ENCODE assay signal across 1 cellular context in genomic region chr22:45163074-45163416, GRCh38.
TF ChIP-seq lines count a peak whose summit lies in the region.

No MANE protein-coding gene starts in this region.

TF ChIP-seq in HepG2, 621 proteins besides CTCF, POLR2A, EP300 and RAD21 (continued from another document):
- TF ChIP-seq IKZF5 (CRISPR knock-in tag; IDR thresholded peaks at IDR 0.05) (no peak), ZNF761 (CRISPR knock-in tag; conservative IDR thresholded peaks at IDR 0.05) (no peak), HOMEZ (CRISPR knock-in tag; IDR thresholded peaks at IDR 0.05; ENCODE audit: low read depth) (no peak), HMG20B (CRISPR knock-in tag; conservative IDR thresholded peaks at IDR 0.05) (no peak), HNRNPH1 (optimal IDR thresholded peaks at IDR 0.05; ENCODE audit: low read depth, low read length) (no peak), RAD51 (IDR thresholded peaks at IDR 0.05; ENCODE audit: borderline replicate concordance) (no peak), IKZF4 (CRISPR knock-in tag; IDR thresholded peaks at IDR 0.05; ENCODE audit: borderline replicate concordance, low read depth, not compliant biosample characterization) (no peak)
- TF ChIP-seq, protein P1, sequence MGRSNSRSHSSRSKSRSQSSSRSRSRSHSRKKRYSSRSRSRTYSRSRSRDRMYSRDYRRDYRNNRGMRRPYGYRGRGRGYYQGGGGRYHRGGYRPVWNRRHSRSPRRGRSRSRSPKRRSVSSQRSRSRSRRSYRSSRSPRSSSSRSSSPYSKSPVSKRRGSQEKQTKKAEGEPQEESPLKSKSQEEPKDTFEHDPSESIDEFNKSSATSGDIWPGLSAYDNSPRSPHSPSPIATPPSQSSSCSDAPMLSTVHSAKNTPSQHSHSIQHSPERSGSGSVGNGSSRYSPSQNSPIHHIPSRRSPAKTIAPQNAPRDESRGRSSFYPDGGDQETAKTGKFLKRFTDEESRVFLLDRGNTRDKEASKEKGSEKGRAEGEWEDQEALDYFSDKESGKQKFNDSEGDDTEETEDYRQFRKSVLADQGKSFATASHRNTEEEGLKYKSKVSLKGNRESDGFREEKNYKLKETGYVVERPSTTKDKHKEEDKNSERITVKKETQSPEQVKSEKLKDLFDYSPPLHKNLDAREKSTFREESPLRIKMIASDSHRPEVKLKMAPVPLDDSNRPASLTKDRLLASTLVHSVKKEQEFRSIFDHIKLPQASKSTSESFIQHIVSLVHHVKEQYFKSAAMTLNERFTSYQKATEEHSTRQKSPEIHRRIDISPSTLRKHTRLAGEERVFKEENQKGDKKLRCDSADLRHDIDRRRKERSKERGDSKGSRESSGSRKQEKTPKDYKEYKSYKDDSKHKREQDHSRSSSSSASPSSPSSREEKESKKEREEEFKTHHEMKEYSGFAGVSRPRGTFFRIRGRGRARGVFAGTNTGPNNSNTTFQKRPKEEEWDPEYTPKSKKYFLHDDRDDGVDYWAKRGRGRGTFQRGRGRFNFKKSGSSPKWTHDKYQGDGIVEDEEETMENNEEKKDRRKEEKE (IDR thresholded peaks at IDR 0.05) = no peak
- TF ChIP-seq, protein P2, sequence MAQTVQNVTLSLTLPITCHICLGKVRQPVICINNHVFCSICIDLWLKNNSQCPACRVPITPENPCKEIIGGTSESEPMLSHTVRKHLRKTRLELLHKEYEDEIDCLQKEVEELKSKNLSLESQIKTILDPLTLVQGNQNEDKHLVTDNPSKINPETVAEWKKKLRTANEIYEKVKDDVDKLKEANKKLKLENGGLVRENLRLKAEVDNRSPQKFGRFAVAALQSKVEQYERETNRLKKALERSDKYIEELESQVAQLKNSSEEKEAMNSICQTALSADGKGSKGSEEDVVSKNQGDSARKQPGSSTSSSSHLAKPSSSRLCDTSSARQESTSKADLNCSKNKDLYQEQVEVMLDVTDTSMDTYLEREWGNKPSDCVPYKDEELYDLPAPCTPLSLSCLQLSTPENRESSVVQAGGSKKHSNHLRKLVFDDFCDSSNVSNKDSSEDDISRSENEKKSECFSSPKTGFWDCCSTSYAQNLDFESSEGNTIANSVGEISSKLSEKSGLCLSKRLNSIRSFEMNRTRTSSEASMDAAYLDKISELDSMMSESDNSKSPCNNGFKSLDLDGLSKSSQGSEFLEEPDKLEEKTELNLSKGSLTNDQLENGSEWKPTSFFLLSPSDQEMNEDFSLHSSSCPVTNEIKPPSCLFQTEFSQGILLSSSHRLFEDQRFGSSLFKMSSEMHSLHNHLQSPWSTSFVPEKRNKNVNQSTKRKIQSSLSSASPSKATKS (CRISPR knock-in tag; IDR thresholded peaks at IDR 0.05) = no peak
